Comparison of ENCODE assay signal across 1 cellular context in genomic region chr6:1082040-1082935, GRCh38.
TF ChIP-seq lines count a peak whose summit lies in the region.

No MANE protein-coding gene starts in this region.

TF ChIP-seq in SK-N-SH, 30 proteins besides CTCF, POLR2A, EP300 and RAD21 (continued from another document):
- TF ChIP-seq USF2 (IDR thresholded peaks at IDR 0.05; ENCODE audit: borderline replicate concordance, low read depth, low read length), result no peak
